ENCODE assay signal across 20 cellular contexts in genomic region chr11:120214581-120214980, GRCh38. TPM values are rescaled to one million over a fixed set of nuclear protein-coding genes. Genes with fewer than 3 reads are reported as not detected.
DNase-seq lines count a peak whose midpoint lies in the region; ATAC-seq and TF ChIP-seq lines count a peak whose summit lies in the region.
"Had no signal": no experiment of that assay in that cellular context is flagged by ENCODE, and none has a peak within 500 bp of the region (broad histone marks: within the 10 kb centered on the region; RNA-seq: fewer than 3 reads in every experiment).

No MANE protein-coding gene starts in this region.

- no TSS peak for BruUV-seq in IMR-90 (replicated peaks; lab: Mats Ljungman, UMichigan)

- no peak overlapping the region for H2BK20ac ChIP-seq in IMR-90 (ENCODE audit: low read depth, low read length)

- peak overlapping the region; percentile 60 for H3K27ac Mint-ChIP-seq in T-helper 17 cell
- peak overlapping the region in 1 of 3 experiments; percentile 32 for H3K27ac Mint-ChIP-seq in nephron
- H3K27ac Mint-ChIP-seq: GM23338 had no signal

- peaks cover 8% of the 10 kb centered on the region; the same call in 1 of the 2 replicates for H4K20me1 ChIP-seq in IMR-90 (ENCODE audit: insufficient read depth, low read length)

- H2AK9ac ChIP-seq in IMR-90 (replicated peaks; ENCODE audit: low read depth, low read length, poor library complexity), result no peak overlapping the region

- H4K5ac ChIP-seq in IMR-90 (ENCODE audit: low read depth, low read length), result no peak overlapping the region

- H3K4me3 Mint-ChIP-seq in T-helper 17 cell, result no peak overlapping the region
- peak overlapping the region; percentile 43 to 56 (median 44) for H3K4me3 Mint-ChIP-seq in nephron
- H3K4me3 Mint-ChIP-seq: GM23338 had no signal

- H2BK15ac ChIP-seq in IMR-90 (ENCODE audit: low read depth, low read length), result no peak overlapping the region

- H3K27me3 ChIP-seq in IMR-90 (ENCODE audit: control insufficient read depth, insufficient read depth, low read length), result no peaks in the 10 kb centered on the region
- no peaks in the 10 kb centered on the region for H3K27me3 ChIP-seq in tibial nerve
- H3K27me3 ChIP-seq in foreskin keratinocyte, result no peaks in the 10 kb centered on the region

- in situ Hi-C loops in IMR-90 (cut with MboI; ENCODE audit: low sequenced_read_pairs), result no loop called here

- H3K14ac ChIP-seq in IMR-90 (replicated peaks; ENCODE audit: low read depth, low read length), result no peak overlapping the region

- H3K56ac ChIP-seq in IMR-90 (ENCODE audit: extremely low read depth, insufficient read depth, low read length), result no peak overlapping the region

- no peak for TF ChIP-seq POLR2A in IMR-90 (IDR thresholded peaks at IDR 0.05; ENCODE audit: low read depth, low read length)
- no peak for TF ChIP-seq POLR2A in tibial nerve (IDR thresholded peaks at IDR 0.05)

- no peaks in the 10 kb centered on the region for H3K36me3 ChIP-seq in IMR-90 (ENCODE audit: control insufficient read depth, insufficient read depth, low read length)
- H3K36me3 ChIP-seq in tibial nerve, result peaks cover 0 to 10% (median 0%) of the 10 kb centered on the region in 3 donors

- H3K9ac ChIP-seq in IMR-90 (ENCODE audit: low read depth, low read length), result no peak overlapping the region

- H3K4me3 ChIP-seq in IMR-90 (ENCODE audit: insufficient read depth, low read depth, low read length) (no peak overlapping the region), tibial nerve (peak overlapping the region in 1 of 4 donors; percentile 2)
- H3K4me3 ChIP-seq: GM23338 had no signal

- no peak overlapping the region for H3K18ac ChIP-seq in IMR-90 (ENCODE audit: low read depth, low read length)

- peaks cover 20 to 80% of the 10 kb centered on the region in 2 experiments for H3K79me1 ChIP-seq in IMR-90 (ENCODE audit: low read depth in 1 of 2, low read length in 2 of 2)

- dilution Hi-C loops in IMR-90 (cut with HindIII; ENCODE audit: low sequenced_read_pairs, unreplicated experiment), result no loop called here

- TF ChIP-seq CTCF in IMR-90 (conservative IDR thresholded peaks at IDR 0.05; ENCODE audit: low read depth, low read length) (no peak), nephron (IDR thresholded peaks at IDR 0.05; ENCODE audit: unreplicated experiment in 3 of 3) (no peak), tibial nerve (IDR thresholded peaks at IDR 0.05) (no peak), foreskin keratinocyte (conservative IDR thresholded peaks at IDR 0.05) (no peak)

- no peak for ATAC-seq in IMR-90 (ENCODE audit: low read depth)
- no peak for ATAC-seq in T-helper 17 cell
- no peak for ATAC-seq in foreskin keratinocyte
- no peak for ATAC-seq in HG03280 (IDR thresholded peaks at IDR 0.05; ENCODE audit: unreplicated experiment)
- ATAC-seq: GM23338 had no signal

- TF ChIP-seq RAD21 in IMR-90 (IDR thresholded peaks at IDR 0.05; ENCODE audit: low read length), result no peak

- H4K91ac ChIP-seq in IMR-90 (ENCODE audit: insufficient read depth, low read depth, low read length), result no peak overlapping the region

- intact Hi-C loops in IMR-90 (cut with micrococcal nuclease), result loop anchor here (5.0 kb wide), 2 partner anchors 42 to 487 kb away; partner anchors contain the start of gene NECTIN1

- H3K27me3 Mint-ChIP-seq in T-helper 17 cell (peaks cover 6% of the 10 kb centered on the region), nephron (ENCODE audit: low read depth) (peaks cover 9% of the 10 kb centered on the region)

- 96% methylated on average over 4 of the region's 7 CpGs; no CpG with 5 or more reads in 1 of the 2 experiments for WGBS in IMR-90 (ENCODE audit: extremely low coverage in 2 of 2, insufficient read length in 1 of 2), 2 experiments
- 60 to 68% methylated on average over 7 of the region's 7 CpGs for WGBS in tibial nerve, 2 donors

- no peaks in the 10 kb centered on the region for H3K9me3 ChIP-seq in IMR-90 (ENCODE audit: control insufficient read depth, insufficient read depth, low read length)
- no peaks in the 10 kb centered on the region for H3K9me3 ChIP-seq in T-helper 17 cell (ENCODE audit: control insufficient read depth, low read length, poor library complexity, severe bottlenecking)
- no peaks in the 10 kb centered on the region for H3K9me3 ChIP-seq in tibial nerve

- POLR2A ChIA-PET in IMR-90 (lab: Charles Lee; ENCODE audit: unreplicated experiment), result no interaction called here

- H2AK5ac ChIP-seq in IMR-90 (ENCODE audit: low read depth, low read length), result peak overlapping the region; percentile 32; the same call in 1 of the 2 replicates

- H3K4me2 ChIP-seq in IMR-90 (ENCODE audit: low read depth, low read length), result no peak overlapping the region
- H3K4me2 ChIP-seq: GM23338 had no signal

- H3K4me1 ChIP-seq in IMR-90 (ENCODE audit: control insufficient read depth, insufficient read depth, low read length) (peaks cover 35% of the 10 kb centered on the region), tibial nerve (peaks cover 0 to 82% (median 62%) of the 10 kb centered on the region in 4 donors), foreskin keratinocyte (no peaks in the 10 kb centered on the region)

- no peaks in the 10 kb centered on the region for H3K36me3 Mint-ChIP-seq in T-helper 17 cell (ENCODE audit: low read depth)
- H3K36me3 Mint-ChIP-seq in nephron (ENCODE audit: low read depth), result peaks cover 18% of the 10 kb centered on the region

- no peak overlapping the region for H3K4ac ChIP-seq in IMR-90 (ENCODE audit: low read depth, low read length)

- H3K9me1 ChIP-seq in IMR-90 (ENCODE audit: insufficient read depth, low read length), result peaks cover 33% of the 10 kb centered on the region

- H2BK5ac ChIP-seq in IMR-90 (ENCODE audit: low read depth, low read length, poor library complexity, severe bottlenecking), result no peak overlapping the region

- no peak overlapping the region for H3K23ac ChIP-seq in IMR-90 (ENCODE audit: low read depth, low read length)

- H2BK120ac ChIP-seq in IMR-90 (ENCODE audit: low read depth, low read length), result no peak overlapping the region

- H3K27ac ChIP-seq in IMR-90 (ENCODE audit: insufficient read depth, low read length), result no peak overlapping the region
- peak overlapping the region; percentile 77 to 92 (median 88) for H3K27ac ChIP-seq in tibial nerve
- H3K27ac ChIP-seq in foreskin keratinocyte, result no peak overlapping the region

- no peak overlapping the region for H4K8ac ChIP-seq in IMR-90 (ENCODE audit: low read depth in 2 of 2, low read length in 2 of 2)

- H3K4me1 Mint-ChIP-seq in T-helper 17 cell (peaks cover 23% of the 10 kb centered on the region), nephron (peaks cover 37% of the 10 kb centered on the region)

- CTCF ChIA-PET in IMR-90 (lab: Yijun Ruan, JAX), result interaction anchor here (1.5 kb wide), 1 partner anchor 13 kb away, joined by 4 read pairs; no protein-coding TSS in a partner anchor

- H2AFZ ChIP-seq in IMR-90 (replicated peaks; ENCODE audit: low read length, poor library complexity), result no peak overlapping the region
- H2AFZ ChIP-seq: GM23338 had no signal

- no peaks in the 10 kb centered on the region for H3K9me3 Mint-ChIP-seq in nephron
- H3K9me3 Mint-ChIP-seq: GM23338 had no signal

- TF ChIP-seq EP300 in tibial nerve (IDR thresholded peaks at IDR 0.05), result no peak

- DNase-seq in IMR-90 (no peak), T-helper 17 cell (no peak), tibial nerve (ENCODE audit: low spot score in 2 of 2) (no peak), HuH-7 (ENCODE audit: low spot score) (no peak), foreskin keratinocyte (no peak)
- DNase-seq: C1 segment of cervical spinal cord, DMS79, HCEC 1CT, KBM-7, NCI-H1694 treated with DMSO at 0.1 percent for 48 hours, NCI-H2107, NCI-H2227 treated with DMSO at 0.1 percent for 48 hours, NCI-H510A treated with DMSO at 0.1 percent for 48 hours, NCI-H774, OCI-M1, SHP77 treated with DMSO at 0.1 percent for 48 hours had no signal

TF ChIP-seq in IMR-90, 13 proteins besides CTCF, POLR2A, EP300 and RAD21:
- TF ChIP-seq USF2 (IDR thresholded peaks at IDR 0.05; ENCODE audit: low read depth, low read length) (no peak), ELK1 (IDR thresholded peaks at IDR 0.05; ENCODE audit: borderline replicate concordance, low read depth, low read length) (no peak), NFE2L2 (IDR thresholded peaks at IDR 0.05; ENCODE audit: low read depth, low read length) (no peak), MAZ (IDR thresholded peaks at IDR 0.05; ENCODE audit: borderline replicate concordance, low read depth, low read length) (no peak), CEBPB (IDR thresholded peaks at IDR 0.05; ENCODE audit: low read depth, low read length) (no peak), BHLHE40 (IDR thresholded peaks at IDR 0.05; ENCODE audit: low read depth, low read length) (no peak)

RNA-seq across cellular contexts. Expression of gene OAF, which starts 3.7 kb away (rescaled TPM):
- total RNA-seq in IMR-90 (2012; rRNA removed), result 9.9 and 10.8 TPM in 2 replicates
- polyA plus RNA-seq in IMR-90 (2012; rRNA removed), result 42.0 and 53.1 TPM in 2 replicates
- polyA plus RNA-seq in IMR-90 (2012; cell fraction: cytosol; rRNA removed), result 68.2 and 111 TPM in 2 replicates
- 38.8 and 119 TPM in 2 replicates for polyA plus RNA-seq in IMR-90 (2012; cell fraction: nucleus; rRNA removed; ENCODE audit: low replicate concordance)
- 1 to 10 TPM; 1.3 to 3.8 TPM for total RNA-seq in T-helper 17 cell
- total RNA-seq in tibial nerve, result 100 to 1,000 TPM in 3 of 4 donors, 10 to 100 TPM in 1; 74.7 to 192 (median 124) TPM
- 17.3 and 20.0 TPM in 2 replicates for total RNA-seq in foreskin keratinocyte
- polyA plus RNA-seq in foreskin keratinocyte, result 23.0 and 24.2 TPM in 2 replicates

RNA-seq across cellular contexts. Expression of gene POU2F3, which starts 25.4 kb away (rescaled TPM):
- under 0.01 TPM in 1 of 2 replicates, not detected in the other for total RNA-seq in IMR-90 (2012; rRNA removed)
- 0.09 and 0.14 TPM in 2 replicates for polyA plus RNA-seq in IMR-90 (2012; rRNA removed)
- polyA plus RNA-seq in IMR-90 (2012; cell fraction: cytosol; rRNA removed), result 0.08 TPM in 1 of 2 replicates, not detected in the other
- 0.02 and 0.06 TPM in 2 replicates for polyA plus RNA-seq in IMR-90 (2012; cell fraction: nucleus; rRNA removed; ENCODE audit: low replicate concordance)
- not detected for total RNA-seq in T-helper 17 cell
- total RNA-seq in tibial nerve, result under 1 TPM in 1 of 4 donors, not detected in 3; 0.22 TPM
- 0.21 and 0.58 TPM in 2 replicates for total RNA-seq in foreskin keratinocyte
- 0.17 and 0.27 TPM in 2 replicates for polyA plus RNA-seq in foreskin keratinocyte
- total RNA-seq: RPMI7951 had no signal

Comparison
In these comparisons a context has a peak if more than half of its experiments do, and no peak if none do; other contexts are left out.
1. H3K27ac ChIP-seq: peak in tibial nerve (4 of 4); none in IMR-90 (single experiment) and foreskin keratinocyte (single experiment).